Comparison of ENCODE assay signal across 18 cellular contexts in genomic region chr14:102501751-102502315, GRCh38. TPM values are rescaled to one million over a fixed set of nuclear protein-coding genes. Genes with fewer than 3 reads are reported as not detected.
DNase-seq lines count a peak whose midpoint lies in the region; ATAC-seq and TF ChIP-seq lines count a peak whose summit lies in the region.
"Had no signal": no experiment of that assay in that cellular context is flagged by ENCODE, and none has a peak within 500 bp of the region (broad histone marks: within the 10 kb centered on the region; RNA-seq: fewer than 3 reads in every experiment).

No MANE protein-coding gene starts in this region.

- H3K27me3 ChIP-seq in heart right ventricle, result no peaks in the 10 kb centered on the region
- H3K27me3 ChIP-seq: tibial artery had no signal

- DNase-seq in RPMI7951 (ENCODE audit: low read depth), result peak; percentile 49
- no peak for DNase-seq in heart right ventricle
- no peak for DNase-seq in retinal pigment epithelial cell (ENCODE audit: low read depth)
- no peak for DNase-seq in stimulated activated CD4-positive, alpha-beta T cell treated with anti-CD3 and anti-CD28 coated beads, Interleukin-2, amount 100 ng/mL, for 24 hours
- DNase-seq: activated naive CD4-positive, alpha-beta T cell; CD8-positive, alpha-beta T cell; effector CD8-positive, alpha-beta T cell; kidney; NCI-H1092; NCI-H2171; NK-92 treated with Interleukin-12 subunit alpha and Interleukin-12 subunit beta, amount 100 ng/mL, for 24 hours; stimulated activated CD4-positive, alpha-beta T cell treated with anti-CD3 and anti-CD28 coated beads, Interleukin-1b, Interleukin-23, amount 100 ng/mL, for 48 hours; stimulated activated CD8-positive, alpha-beta memory T cell treated with anti-CD3 and anti-CD28 coated beads, Interleukin-4, amount 100 ng/mL, for 48 hours; SW 1271; tibial artery had no signal

- ATAC-seq in heart right ventricle (peak in 2 of 8 donors; percentile 0), HG03280 (IDR thresholded peaks at IDR 0.05; ENCODE audit: unreplicated experiment) (no peak), HG02759 (IDR thresholded peaks at IDR 0.05; ENCODE audit: unreplicated experiment) (no peak)
- ATAC-seq: CD8-positive, alpha-beta T cell had no signal

- no peaks in the 10 kb centered on the region for H3K9me3 ChIP-seq in heart right ventricle
- H3K9me3 ChIP-seq: tibial artery had no signal

- H3K36me3 ChIP-seq in heart right ventricle, result peaks cover 0 to 38% (median 12%) of the 10 kb centered on the region in 9 donors

- TF ChIP-seq CTCF in GM12875 (IDR thresholded peaks at IDR 0.05; ENCODE audit: borderline replicate concordance, insufficient read depth, low read depth, low read length) (0 out of 2 replicates have a peak, but pooled peaks have one; percentile 4), heart right ventricle (IDR thresholded peaks at IDR 0.05) (peak in 3 of 9 donors; percentile 20 to 40 (median 25)), retinal pigment epithelial cell (conservative IDR thresholded peaks at IDR 0.05; ENCODE audit: low read depth, low read length) (peak; percentile 11)

- peaks cover 9 to 90% (median 52%) of the 10 kb centered on the region in 9 donors for H3K4me1 ChIP-seq in heart right ventricle
- H3K4me1 ChIP-seq: tibial artery had no signal

- intact Hi-C loops in heart right ventricle (cut with DNase I), result no loop called here

- 63 to 77% methylated on average over 20 of the region's 20 CpGs for WGBS in heart right ventricle, 2 donors

- peak overlapping the region; percentile 80 to 96 (median 88) for H3K27ac ChIP-seq in heart right ventricle

- H3K4me3 ChIP-seq in GM12875 (ENCODE audit: low read depth, low read length) (no peak overlapping the region), heart right ventricle (no peak overlapping the region), retinal pigment epithelial cell (ENCODE audit: low read length) (no peak overlapping the region)
- H3K4me3 ChIP-seq: tibial artery had no signal

RNA-seq across cellular contexts. Expression of gene ANKRD9, which starts 7.7 kb away (rescaled TPM):
- total RNA-seq in RPMI7951 (2014; rRNA removed; shearing (Covaris generic)), result 6.8 and 14.0 TPM in 2 replicates
- 100 to 1,000 TPM in 8 of 10 donors, 10 to 100 TPM in 2; 94.4 to 264 (median 124) TPM for total RNA-seq in heart right ventricle
- polyA plus RNA-seq in heart right ventricle, result 100 to 1,000 TPM; 102 to 117 TPM
